ENCODE assay signal across 1 cellular context in genomic region chr17:42404326-42405055, GRCh38.
TF ChIP-seq lines count a peak whose summit lies in the region.

No MANE protein-coding gene starts in this region.

TF ChIP-seq in H1, 55 proteins besides CTCF, POLR2A, EP300 and RAD21:
- TF ChIP-seq EZH2 (IDR thresholded peaks at IDR 0.05; ENCODE audit: low read depth, low read length, severe bottlenecking) (no peak), KDM1A (IDR thresholded peaks at IDR 0.05; ENCODE audit: borderline replicate concordance, low read length) (no peak)
TF ChIP-seq in H1: peak in this region for 0.
